Comparison of ENCODE assay signal across 8 cellular contexts in genomic region chr6:2738373-2738979, GRCh38. TPM values are rescaled to one million over a fixed set of nuclear protein-coding genes. Genes with fewer than 3 reads are reported as not detected.
DNase-seq lines count a peak whose midpoint lies in the region; ATAC-seq, FAIRE-seq and TF ChIP-seq lines count a peak whose summit lies in the region.

No MANE protein-coding gene starts in this region.

- H3K9ac ChIP-seq in neural cell (ENCODE audit: low read length): no peak overlapping the region

- H3F3A ChIP-seq in neural cell (ENCODE audit: insufficient read depth, low read length, poor library complexity, severe bottlenecking): no peaks in the 10 kb centered on the region

- no peak overlapping the region for H3K4me3 Mint-ChIP-seq in activated CD4-positive, alpha-beta memory T cell treated with anti-CD3 and anti-CD28 coated beads, Interleukin-2, amount 10 ng/mL, durations not matched to agents 7 days and 5 days

- H3K79me2 ChIP-seq in neural cell (replicated peaks; ENCODE audit: insufficient read depth, low read length): no peaks in the 10 kb centered on the region

- CTCF ChIA-PET in activated CD4-positive, alpha-beta memory T cell treated with anti-CD3 and anti-CD28 coated beads, Interleukin-2, amount 10 ng/mL, durations not matched to agents 7 days and 5 days (lab: Charles Lee): interaction anchor here (0.6 to 7.5 kb wide), 12 partner anchors 9 to 249 kb away, joined by 3 to 86 read pairs (median 4); partner anchors contain the start of genes MYLK4, SERPINB1 and WRNIP1

- H3K9me2 ChIP-seq in neural cell (ENCODE audit: insufficient read depth, low read length): no peaks in the 10 kb centered on the region

- H3K9me3 Mint-ChIP-seq in activated CD4-positive, alpha-beta memory T cell treated with anti-CD3 and anti-CD28 coated beads, Interleukin-2, amount 10 ng/mL, durations not matched to agents 7 days and 5 days: no peaks in the 10 kb centered on the region

- H3K4me1 Mint-ChIP-seq in activated CD4-positive, alpha-beta memory T cell treated with anti-CD3 and anti-CD28 coated beads, Interleukin-2, amount 10 ng/mL, durations not matched to agents 7 days and 5 days: no peaks in the 10 kb centered on the region

- FAIRE-seq in GM19239 (lab: Jason Lieb, UNC): peak; percentile 78

- DNase-seq in C1 segment of cervical spinal cord (lab: John Stamatoyannopoulos, UW) (peak in 8 of 14 donors; percentile 14 to 75 (median 33)), GM19239 (ENCODE audit: insufficient read length, low spot score) (no peak), NCI-H524 (lab: John Stamatoyannopoulos, UW) (peak; percentile 32 to 79), epithelial cell of proximal tubule (ENCODE audit: low read depth) (no peak)
- peak; percentile 53 for DNase-seq in activated CD4-positive, alpha-beta memory T cell treated with anti-CD3 and anti-CD28 coated beads, Interleukin-2, amount 10 ng/mL, durations not matched to agents 7 days and 5 days

- TF ChIP-seq CTCF in epithelial cell of proximal tubule (conservative IDR thresholded peaks at IDR 0.05; ENCODE audit: low read depth, low read length) (peak; percentile 83), neural cell (IDR thresholded peaks at IDR 0.05; ENCODE audit: poor library complexity, severe bottlenecking) (peak; percentile 89)

- no peak for TF ChIP-seq EP300 in neural cell (conservative IDR thresholded peaks at IDR 0.05; ENCODE audit: poor library complexity, severe bottlenecking)

- no peaks in the 10 kb centered on the region for H3K36me3 ChIP-seq in neural cell (ENCODE audit: insufficient read depth, low read length)

- no peaks in the 10 kb centered on the region for H3K27me3 ChIP-seq in neural cell (ENCODE audit: insufficient read depth, low read depth, low read length)

- no peaks in the 10 kb centered on the region for H3K36me3 Mint-ChIP-seq in activated CD4-positive, alpha-beta memory T cell treated with anti-CD3 and anti-CD28 coated beads, Interleukin-2, amount 10 ng/mL, durations not matched to agents 7 days and 5 days (ENCODE audit: low read depth)

- peaks cover 5% of the 10 kb centered on the region for H3K27me3 Mint-ChIP-seq in activated CD4-positive, alpha-beta memory T cell treated with anti-CD3 and anti-CD28 coated beads, Interleukin-2, amount 10 ng/mL, durations not matched to agents 7 days and 5 days

- POLR2A ChIA-PET in activated CD4-positive, alpha-beta memory T cell treated with anti-CD3 and anti-CD28 coated beads, Interleukin-2, amount 10 ng/mL, durations not matched to agents 7 days and 5 days (lab: Charles Lee): interaction anchor here (1.3 to 1.4 kb wide), 2 partner anchors 9 to 27 kb away, joined by 4 read pairs; partner anchors contain the start of gene WRNIP1

- ATAC-seq in GM21423 (IDR thresholded peaks at IDR 0.05; ENCODE audit: unreplicated experiment): no peak
- no peak for ATAC-seq in GM18511 (IDR thresholded peaks at IDR 0.05; ENCODE audit: unreplicated experiment)

- no peak overlapping the region for H3K4me3 ChIP-seq in epithelial cell of proximal tubule (ENCODE audit: low read depth, low read length)
- H3K4me3 ChIP-seq in neural cell (ENCODE audit: low read length): no peak overlapping the region

- no peaks in the 10 kb centered on the region for H3K9me3 ChIP-seq in neural cell (ENCODE audit: low read length)

- H3K27ac Mint-ChIP-seq in activated CD4-positive, alpha-beta memory T cell treated with anti-CD3 and anti-CD28 coated beads, Interleukin-2, amount 10 ng/mL, durations not matched to agents 7 days and 5 days: no peak overlapping the region

- no peaks in the 10 kb centered on the region for H4K20me1 ChIP-seq in neural cell (ENCODE audit: insufficient read depth)

- TF ChIP-seq RAD21 in neural cell (conservative IDR thresholded peaks at IDR 0.05): peak; percentile 92

- no peak overlapping the region for H2AFZ ChIP-seq in neural cell (ENCODE audit: low read depth, low read length)

- H3K27ac ChIP-seq in neural cell (ENCODE audit: low read length): no peak overlapping the region

- no peak overlapping the region for H3K4me2 ChIP-seq in neural cell (ENCODE audit: low read length)

TF ChIP-seq in neural cell, 6 proteins besides CTCF, POLR2A, EP300 and RAD21:
- TF ChIP-seq REST (IDR thresholded peaks at IDR 0.05; ENCODE audit: borderline replicate concordance) (no peak), SMC3 (conservative IDR thresholded peaks at IDR 0.05; ENCODE audit: poor library complexity) (peak; percentile 88)

RNA-seq across cellular contexts. Expression of gene MYLK4, which starts 12.2 kb away (rescaled TPM):
- under 1 TPM; 0.15 to 0.28 TPM for total RNA-seq in activated CD4-positive, alpha-beta memory T cell treated with anti-CD3 and anti-CD28 coated beads, Interleukin-2, amount 10 ng/mL, durations not matched to agents 7 days and 5 days
- 0.07 and 0.46 TPM in 2 replicates for total RNA-seq in epithelial cell of proximal tubule
- 1.2 and 1.3 TPM in 2 replicates for polyA plus RNA-seq in neural cell
- polyA minus RNA-seq in neural cell: 1.4 and 1.5 TPM in 2 replicates

RNA-seq across cellular contexts. Expression of gene WRNIP1, which starts 26.7 kb away (rescaled TPM):
- total RNA-seq in activated CD4-positive, alpha-beta memory T cell treated with anti-CD3 and anti-CD28 coated beads, Interleukin-2, amount 10 ng/mL, durations not matched to agents 7 days and 5 days: 10 to 100 TPM; 39.6 to 42.1 TPM
- total RNA-seq in epithelial cell of proximal tubule: 65.5 and 71.4 TPM in 2 replicates
- 93.7 and 106 TPM in 2 replicates for polyA plus RNA-seq in neural cell
- polyA minus RNA-seq in neural cell: 84.0 and 93.7 TPM in 2 replicates

Comparison
In these comparisons a context has a peak if more than half of its experiments do, and no peak if none do; other contexts are left out.
1. DNase-seq: peak in C1 segment of cervical spinal cord (8 of 14), NCI-H524 (2 of 2) and activated CD4-positive, alpha-beta memory T cell treated with anti-CD3 and anti-CD28 coated beads, Interleukin-2, amount 10 ng/mL, durations not matched to agents 7 days and 5 days (single experiment); none in GM19239 (single experiment) and epithelial cell of proximal tubule (single experiment).